ENCODE assay signal across 8 cellular contexts in the genomic region with DNA sequence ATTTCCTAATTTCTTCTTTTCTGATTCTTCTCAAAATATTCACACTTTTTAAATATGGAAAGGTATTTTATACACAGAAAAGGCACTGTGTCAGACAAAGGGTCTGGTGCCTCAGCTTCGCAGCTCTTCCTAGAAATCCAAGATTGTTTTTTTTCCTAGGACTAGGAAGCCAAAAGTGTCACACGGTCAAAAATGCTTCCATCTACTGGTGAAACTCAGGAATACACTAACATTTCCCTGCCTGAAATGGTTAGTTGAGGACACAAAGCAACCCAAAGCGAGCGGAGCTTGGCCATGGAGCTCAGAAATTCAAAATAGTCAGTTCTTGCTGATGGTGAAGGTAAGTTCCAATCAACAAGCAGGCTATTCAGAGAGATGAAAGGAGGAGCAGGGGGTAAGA.
A peak's percentile ranks its signal among the peaks of the same experiment; 100 is the strongest.
DNase-seq lines count a peak whose midpoint lies in the region; ATAC-seq, FAIRE-seq and TF ChIP-seq lines count a peak whose summit lies in the region.

No MANE protein-coding gene starts in this region.

- no peaks in the 10 kb centered on the region for H3K36me3 ChIP-seq in brain microvascular endothelial cell (replicated peaks)
- no peaks in the 10 kb centered on the region for H3K36me3 ChIP-seq in HepG2 (replicated peaks in 1 of 2; ENCODE audit: control insufficient read depth in 1 of 2, insufficient read depth in 2 of 2, low read length in 2 of 2)

- no peak for TF ChIP-seq POLR2A in HepG2 (IDR thresholded peaks at IDR 0.05; ENCODE audit: insufficient read depth in 1 of 2, low read depth in 2 of 2, low read length in 2 of 2)

- POLR2A ChIA-PET in HepG2 (lab: Yijun Ruan, JAX), result no interaction called here

- DNase-seq in AG09309 (ENCODE audit: low read depth) (no peak), HuH-7 (ENCODE audit: low spot score) (peak; percentile 10), brain microvascular endothelial cell (peak; percentile 40), HepG2 (ENCODE audit: low spot score) (peak; percentile 13), NCI-H1436 treated with DMSO at 0.1 percent for 48 hours (lab: John Stamatoyannopoulos, UW) (no peak)
- no peak for DNase-seq in activated CD4-positive, alpha-beta T cell treated with anti-CD3 and anti-CD28 coated beads, Interleukin-2, amount 50 U/mL, for 1 hour

- H3K4me3 ChIP-seq in AG09309 (ENCODE audit: control insufficient read depth, low read depth, low read length) (no peak overlapping the region), brain microvascular endothelial cell (ENCODE audit: low read depth, low read length) (no peak overlapping the region), HepG2 (replicated peaks in 1 of 3; ENCODE audit: insufficient read depth in 1 of 3, low read depth in 2 of 3, low read length in 3 of 3) (no peak overlapping the region)

- H3K79me2 ChIP-seq in HepG2 (ENCODE audit: insufficient read depth, low read length), result no peaks in the 10 kb centered on the region

- WGBS in HepG2 (ENCODE audit: low lambda C conversion rate), result 10% methylated on average over 4 of the region's 4 CpGs

- no peak for TF ChIP-seq EP300 in HepG2 (IDR thresholded peaks at IDR 0.05; ENCODE audit: low read depth in 2 of 2, low read length in 2 of 2)
- no peak for TF ChIP-seq EP300 in HepG2 (CRISPR knock-in tag; IDR thresholded peaks at IDR 0.05; ENCODE audit: borderline replicate concordance)

- TF ChIP-seq CTCF in AG09309 (IDR thresholded peaks at IDR 0.05; ENCODE audit: control insufficient read depth, insufficient read depth, low read depth, low read length, missing control alignments), result peak; percentile 54
- peak; percentile 65 for TF ChIP-seq CTCF in brain microvascular endothelial cell (IDR thresholded peaks at IDR 0.05; ENCODE audit: low read depth, low read length, missing control alignments)
- peak; percentile 49 for TF ChIP-seq CTCF in HepG2 (CRISPR knock-in tag; IDR thresholded peaks at IDR 0.05)

- H3K27ac ChIP-seq in brain microvascular endothelial cell (no peak overlapping the region), HepG2 (ENCODE audit: extremely low read length, insufficient read depth, low read length) (no peak overlapping the region)

- FAIRE-seq in HepG2 (lab: Jason Lieb, UNC), result peak; percentile 67

- no peaks in the 10 kb centered on the region for H3K27me3 ChIP-seq in brain microvascular endothelial cell (replicated peaks)
- no peaks in the 10 kb centered on the region; a peak in 2 of 5 replicates for H3K27me3 ChIP-seq in HepG2 (ENCODE audit: control insufficient read depth in 1 of 2, insufficient read depth in 2 of 2, low read length in 2 of 2)

- BruUV-seq in HepG2 (replicated peaks; lab: Mats Ljungman, UMichigan), result no TSS peak

- H3K4me1 ChIP-seq in HepG2 (ENCODE audit: insufficient read depth, low read length), result no peaks in the 10 kb centered on the region; the same call in 1 of the 2 replicates

- no peaks in the 10 kb centered on the region for H3K9me3 ChIP-seq in HepG2 (ENCODE audit: low read length)

- no peak overlapping the region for H3K9ac ChIP-seq in HepG2 (ENCODE audit: insufficient read depth, low read depth, low read length)

- H3K4me2 ChIP-seq in HepG2 (ENCODE audit: low read depth, low read length), result no peak overlapping the region

- CTCF ChIA-PET in HepG2 (lab: Yijun Ruan, JAX; ENCODE audit: low intra/inter-chr PET ratio, low total read pairs), result interaction anchor here (0.7 to 1.2 kb wide), 2 partner anchors 173 to 284 kb away, joined by 3 to 5 read pairs; no protein-coding TSS in a partner anchor

- no peak for TF ChIP-seq RAD21 in HepG2 (CRISPR knock-in tag; IDR thresholded peaks at IDR 0.05)

- H2AFZ ChIP-seq in HepG2 (ENCODE audit: low read length), result no peak overlapping the region

- ATAC-seq in HepG2, result no peak; the same call in 2 of the 3 replicates
- no peak for ATAC-seq in GM18868 (IDR thresholded peaks at IDR 0.05; ENCODE audit: unreplicated experiment)
- no peak for ATAC-seq in GM18867 (IDR thresholded peaks at IDR 0.05; ENCODE audit: unreplicated experiment)

- H4K20me1 ChIP-seq in HepG2 (ENCODE audit: insufficient read depth, low read length), result no peaks in the 10 kb centered on the region

- in situ Hi-C loops in brain microvascular endothelial cell (cut with HindIII; ENCODE audit: low pct_ligation_motif_present, low sequenced_read_pairs), result no loop called here
- in situ Hi-C loops in HepG2 (cut with HindIII; ENCODE audit: extremely low pct_ligation_motif_present, low pct_unique_long_range_greater_than_20kb), result no loop called here

- intact Hi-C loops in HepG2 (cut with micrococcal nuclease; ENCODE audit: unreplicated experiment), result loop anchor here (1.0 to 5.0 kb wide), 2 partner anchors 174 to 284 kb away; no protein-coding TSS in a partner anchor

TF ChIP-seq in HepG2, 621 proteins besides CTCF, POLR2A, EP300 and RAD21:
- TF ChIP-seq SMC3 (IDR thresholded peaks at IDR 0.05; ENCODE audit: low read length) (peak; percentile 52; the same call in 1 of the 2 replicates), STAG1 (CRISPR knock-in tag; IDR thresholded peaks at IDR 0.05) (peak; percentile 29; the same call in 1 of the 2 replicates)
- TF ChIP-seq, protein P1, sequence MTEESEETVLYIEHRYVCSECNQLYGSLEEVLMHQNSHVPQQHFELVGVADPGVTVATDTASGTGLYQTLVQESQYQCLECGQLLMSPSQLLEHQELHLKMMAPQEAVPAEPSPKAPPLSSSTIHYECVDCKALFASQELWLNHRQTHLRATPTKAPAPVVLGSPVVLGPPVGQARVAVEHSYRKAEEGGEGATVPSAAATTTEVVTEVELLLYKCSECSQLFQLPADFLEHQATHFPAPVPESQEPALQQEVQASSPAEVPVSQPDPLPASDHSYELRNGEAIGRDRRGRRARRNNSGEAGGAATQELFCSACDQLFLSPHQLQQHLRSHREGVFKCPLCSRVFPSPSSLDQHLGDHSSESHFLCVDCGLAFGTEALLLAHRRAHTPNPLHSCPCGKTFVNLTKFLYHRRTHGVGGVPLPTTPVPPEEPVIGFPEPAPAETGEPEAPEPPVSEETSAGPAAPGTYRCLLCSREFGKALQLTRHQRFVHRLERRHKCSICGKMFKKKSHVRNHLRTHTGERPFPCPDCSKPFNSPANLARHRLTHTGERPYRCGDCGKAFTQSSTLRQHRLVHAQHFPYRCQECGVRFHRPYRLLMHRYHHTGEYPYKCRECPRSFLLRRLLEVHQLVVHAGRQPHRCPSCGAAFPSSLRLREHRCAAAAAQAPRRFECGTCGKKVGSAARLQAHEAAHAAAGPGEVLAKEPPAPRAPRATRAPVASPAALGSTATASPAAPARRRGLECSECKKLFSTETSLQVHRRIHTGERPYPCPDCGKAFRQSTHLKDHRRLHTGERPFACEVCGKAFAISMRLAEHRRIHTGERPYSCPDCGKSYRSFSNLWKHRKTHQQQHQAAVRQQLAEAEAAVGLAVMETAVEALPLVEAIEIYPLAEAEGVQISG (CRISPR knock-in tag; IDR thresholded peaks at IDR 0.05), result no peak

Comparison
In these comparisons a context has a peak if more than half of its experiments do, and no peak if none do; other contexts are left out.
1. DNase-seq: peak in HuH-7 (single experiment), brain microvascular endothelial cell (single experiment) and HepG2 (single experiment); none in AG09309 (single experiment), NCI-H1436 treated with DMSO at 0.1 percent for 48 hours (single experiment) and activated CD4-positive, alpha-beta T cell treated with anti-CD3 and anti-CD28 coated beads, Interleukin-2, amount 50 U/mL, for 1 hour (single experiment).
2. Peak in every context shown above with its lines, with median percentiles within 50 percentile points of each other: CTCF ChIP-seq.